Comparison of ENCODE assay signal across 8 cellular contexts in genomic region chr16:29115013-29115813, GRCh38.
A peak's percentile ranks its signal among the peaks of the same experiment; 100 is the strongest.
DNase-seq lines count a peak whose midpoint lies in the region; ATAC-seq and TF ChIP-seq lines count a peak whose summit lies in the region.
"Not testable (repeated sequence)": the region's sequence is repeated elsewhere in the genome, so short reads cannot be mapped to it uniquely, and the experiment has no call there.

No MANE protein-coding gene starts in this region.

- peak overlapping the region; percentile 61 for H3K27ac Mint-ChIP-seq in activated T-helper 1 cell treated with anti-CD3 and anti-CD28 coated beads, Interleukin-12 subunit alpha, Interleukin-12 subunit beta, Interleukin-2, Interleukin-4 antibody, amounts not matched to agents 30 ng/mL and 10 ng/mL and 1 ng/mL, durations not matched to agents 14 hours and 24 hours and 36 hours
- H3K27ac Mint-ChIP-seq in endothelial cell (ENCODE audit: unreplicated experiment), result not testable (repeated sequence)

- POLR2A ChIA-PET in Panc1 (lab: Charles Lee), result not testable (repeated sequence)

- not testable (repeated sequence) for H3K27me3 Mint-ChIP-seq in activated T-helper 1 cell treated with anti-CD3 and anti-CD28 coated beads, Interleukin-12 subunit alpha, Interleukin-12 subunit beta, Interleukin-2, Interleukin-4 antibody, amounts not matched to agents 30 ng/mL and 10 ng/mL and 1 ng/mL, durations not matched to agents 14 hours and 24 hours and 36 hours (ENCODE audit: insufficient read depth); endothelial cell (ENCODE audit: unreplicated experiment)

- intact Hi-C loops in Panc1 (cut with micrococcal nuclease; ENCODE audit: unreplicated experiment); activated T-helper 1 cell treated with anti-CD3 and anti-CD28 coated beads, Interleukin-12 subunit alpha, Interleukin-12 subunit beta, Interleukin-2, Interleukin-4 antibody, amounts not matched to agents 30 ng/mL and 10 ng/mL and 1 ng/mL, durations not matched to agents 14 hours and 24 hours and 36 hours (cut with micrococcal nuclease); left colon (cut with DNase I, micrococcal nuclease); aorta (cut with DNase I): not testable (repeated sequence)

- not testable (repeated sequence) for H3K9me3 Mint-ChIP-seq in activated T-helper 1 cell treated with anti-CD3 and anti-CD28 coated beads, Interleukin-12 subunit alpha, Interleukin-12 subunit beta, Interleukin-2, Interleukin-4 antibody, amounts not matched to agents 30 ng/mL and 10 ng/mL and 1 ng/mL, durations not matched to agents 14 hours and 24 hours and 36 hours; endothelial cell (ENCODE audit: unreplicated experiment)

- in situ Hi-C loops in Panc1 (cut with HindIII; ENCODE audit: low pct_unique_long_range_greater_than_20kb, low sequenced_read_pairs), result not testable (repeated sequence)

- peak; percentile 64 for DNase-seq in ELR (ENCODE audit: low read depth)
- DNase-seq in HL-60 (ENCODE audit: low read depth in 1 of 2, low spot score in 1 of 2), result peak; percentile 71 to 80
- peak; percentile 24 for DNase-seq in Panc1 (ENCODE audit: low read depth, low spot score)
- not testable (repeated sequence) for DNase-seq in activated T-helper 1 cell treated with anti-CD3 and anti-CD28 coated beads, Interleukin-12 subunit alpha, Interleukin-12 subunit beta, Interleukin-2, Interleukin-4 antibody, amounts not matched to agents 30 ng/mL and 10 ng/mL and 1 ng/mL, durations not matched to agents 14 hours and 24 hours and 36 hours (ENCODE audit: low spot score)
- DNase-seq in endothelial cell (ENCODE audit: low spot score), result peak; percentile 36
- DNase-seq in left colon, result peak; percentile 49 to 65
- DNase-seq in putamen (ENCODE audit: low spot score), result peak; percentile 18
- peak in 1 of 2 donors; percentile 81 for DNase-seq in aorta

- peaks cover 32% of the 10 kb centered on the region for H3K36me3 Mint-ChIP-seq in activated T-helper 1 cell treated with anti-CD3 and anti-CD28 coated beads, Interleukin-12 subunit alpha, Interleukin-12 subunit beta, Interleukin-2, Interleukin-4 antibody, amounts not matched to agents 30 ng/mL and 10 ng/mL and 1 ng/mL, durations not matched to agents 14 hours and 24 hours and 36 hours (ENCODE audit: low read depth)
- not testable (repeated sequence) for H3K36me3 Mint-ChIP-seq in endothelial cell (ENCODE audit: low read depth, unreplicated experiment)

- not testable (repeated sequence) for H3K4me3 Mint-ChIP-seq in activated T-helper 1 cell treated with anti-CD3 and anti-CD28 coated beads, Interleukin-12 subunit alpha, Interleukin-12 subunit beta, Interleukin-2, Interleukin-4 antibody, amounts not matched to agents 30 ng/mL and 10 ng/mL and 1 ng/mL, durations not matched to agents 14 hours and 24 hours and 36 hours; endothelial cell (ENCODE audit: unreplicated experiment)

- WGBS in aorta, 2 donors, result 23 to 26% methylated on average over 24 to 25 of the region's 25 CpGs

- peak overlapping the region; percentile 62 for H3K27ac ChIP-seq in HL-60 (replicated peaks)
- H3K27ac ChIP-seq in Panc1 (ENCODE audit: low read length); aorta (ENCODE audit: low read depth in 1 of 2, low read length in 2 of 2): not testable (repeated sequence)

- not testable (repeated sequence) for H3K27me3 ChIP-seq in HL-60 (ENCODE audit: insufficient read depth, poor library complexity, severe bottlenecking); Panc1 (ENCODE audit: control insufficient read depth, insufficient read depth, low read length); aorta (ENCODE audit: control insufficient read depth in 1 of 2, insufficient read depth in 2 of 2, low read length in 1 of 2)

- not testable (repeated sequence) for H3K4me1 ChIP-seq in Panc1 (ENCODE audit: control insufficient read depth, insufficient read depth, low read length); aorta (ENCODE audit: control insufficient read depth in 1 of 2, insufficient read depth in 2 of 2, low read length in 2 of 2)

- peaks cover 46% of the 10 kb centered on the region for H3K4me1 Mint-ChIP-seq in activated T-helper 1 cell treated with anti-CD3 and anti-CD28 coated beads, Interleukin-12 subunit alpha, Interleukin-12 subunit beta, Interleukin-2, Interleukin-4 antibody, amounts not matched to agents 30 ng/mL and 10 ng/mL and 1 ng/mL, durations not matched to agents 14 hours and 24 hours and 36 hours (ENCODE audit: low read depth)
- H3K4me1 Mint-ChIP-seq in endothelial cell (ENCODE audit: unreplicated experiment), result not testable (repeated sequence)

- not testable (repeated sequence) for H3K4me3 ChIP-seq in HL-60 (replicated peaks; ENCODE audit: insufficient read depth, low read length); Panc1 (ENCODE audit: low read depth in 2 of 2, low read length in 2 of 2); aorta (ENCODE audit: low read length in 2 of 2)

- H3K36me3 ChIP-seq in Panc1 (ENCODE audit: control insufficient read depth, insufficient read depth, low read length); aorta (ENCODE audit: control insufficient read depth in 1 of 2, insufficient read depth in 2 of 2, low read length in 1 of 2): not testable (repeated sequence)

- peak; percentile 96 for ATAC-seq in Panc1
- peak; percentile 94 for ATAC-seq in left colon
- peak; percentile 87 for ATAC-seq in aorta (ENCODE audit: low FRiP score)

- CTCF ChIA-PET in Panc1 (lab: Charles Lee), result interaction anchor here (0.7 to 1.1 kb wide), 2 partner anchors 149 to 201 kb away, joined by 3 read pairs; no protein-coding TSS in a partner anchor

- not testable (repeated sequence) for BruUV-seq in Panc1 (replicated peaks; lab: Mats Ljungman, UMichigan)

- TF ChIP-seq CTCF in HL-60 (IDR thresholded peaks at IDR 0.05; ENCODE audit: insufficient read depth, low read length) (peak; percentile 32), Panc1 (IDR thresholded peaks at IDR 0.05) (peak; percentile 87), endothelial cell (IDR thresholded peaks at IDR 0.05; ENCODE audit: unreplicated experiment) (peak; percentile 49)

- not testable (repeated sequence) for H3K9me3 ChIP-seq in Panc1 (ENCODE audit: control insufficient read depth, insufficient read depth, low read depth, low read length); aorta (ENCODE audit: control insufficient read depth, low read length)

Comparison
In these comparisons a context has a peak if more than half of its experiments do, and no peak if none do; other contexts are left out.
1. CTCF ChIP-seq: peak in every context shown above with its lines; median percentile 87 in Panc1; 49 in endothelial cell; 32 in HL-60.